ENCODE assay signal across 8 cellular contexts in the genomic region with DNA sequence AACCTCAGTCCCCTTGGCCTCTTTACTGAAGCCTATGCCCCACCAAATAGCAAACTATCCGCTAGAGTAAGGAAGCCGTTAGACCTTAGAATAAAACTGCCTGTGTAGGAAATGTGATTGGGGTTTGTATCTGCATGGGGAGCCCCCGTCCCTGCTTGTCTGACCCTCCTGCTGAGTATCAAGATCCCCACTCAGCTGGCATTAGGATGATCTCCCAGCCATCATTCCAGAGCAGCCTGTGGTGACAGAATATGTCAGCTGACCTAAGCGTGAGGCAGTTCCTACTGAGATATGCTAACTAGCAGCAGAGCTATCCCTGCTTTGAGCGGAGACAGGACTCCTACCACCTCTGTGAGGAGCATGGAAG. TPM values are rescaled to one million over a fixed set of nuclear protein-coding genes. Genes with fewer than 3 reads are reported as not detected.
DNase-seq lines count a peak whose midpoint lies in the region; ATAC-seq, FAIRE-seq and TF ChIP-seq lines count a peak whose summit lies in the region.

No MANE protein-coding gene starts in this region.

- 3% methylated on average over 5 of the region's 5 CpGs for WGBS in smooth muscle cell (ENCODE audit: low lambda C conversion rate)

- H3K4me3 Mint-ChIP-seq in T-cell, result peak overlapping the region; percentile 95 to 99 (median 96)

- DNase-seq in activated CD4-positive, alpha-beta T cell treated with anti-CD3 and anti-CD28 coated beads for 48 hours, result peak; percentile 17
- DNase-seq in activated CD4-positive, alpha-beta T cell treated with anti-CD3 and anti-CD28 coated beads, Interleukin-2, amount 50 U/mL, for 1 hour, result no peak
- DNase-seq in T-cell (peak in 7 of 34 experiments; percentile 3 to 22 (median 11)), colonic mucosa (peak; percentile 52), kidney (no peak), smooth muscle cell (lab: John Stamatoyannopoulos, UW; ENCODE audit: unreplicated experiment) (peak; percentile 26)
- no peak for DNase-seq in activated effector memory CD4-positive, alpha-beta T cell treated with anti-CD3 and anti-CD28 coated beads, Interleukin-2, amount 50 U/mL, for 16 hours

- intact Hi-C loops in colonic mucosa (cut with DNase I) (loop anchor here (5.0 kb wide), 1 partner anchor 42 kb away; no protein-coding TSS in a partner anchor), kidney (cut with DNase I) (no loop called here)

- CTCF ChIA-PET in T-cell (lab: Charles Lee), result interaction anchor here (0.5 to 2.0 kb wide), 8 partner anchors 59 to 524 kb away, joined by 3 to 10 read pairs (median 4); partner anchors contain the start of genes PARD6A (in 1 of the 2), RANBP10 (in 1 of the 2) and TSNAXIP1 (in 1 of the 2)

- peaks cover 14% of the 10 kb centered on the region for H3K4me1 ChIP-seq in colonic mucosa
- peaks cover 8 to 12% of the 10 kb centered on the region in 2 donors for H3K4me1 ChIP-seq in kidney (ENCODE audit: control insufficient read depth in 1 of 2, insufficient read depth in 1 of 2, low read depth in 1 of 2, low read length in 2 of 2)
- H3K4me1 ChIP-seq in smooth muscle cell (ENCODE audit: low read depth), result peaks cover 13% of the 10 kb centered on the region

- peaks cover 41% of the 10 kb centered on the region for H3K79me2 ChIP-seq in smooth muscle cell (ENCODE audit: low read depth)

- H3K36me3 ChIP-seq in colonic mucosa (no peaks in the 10 kb centered on the region), kidney (ENCODE audit: control insufficient read depth in 1 of 2, insufficient read depth in 2 of 2, low read length in 2 of 2) (no peaks in the 10 kb centered on the region), smooth muscle cell (ENCODE audit: low read depth) (no peaks in the 10 kb centered on the region)

- H3K9me3 Mint-ChIP-seq in T-cell, result no peaks in the 10 kb centered on the region

- FAIRE-seq in kidney (lab: Jason Lieb, UNC), result no peak

- no peaks in the 10 kb centered on the region for H3K27me3 Mint-ChIP-seq in T-cell

- POLR2A ChIA-PET in T-cell (lab: Charles Lee), result interaction anchor here (0.5 to 1.0 kb wide), 3 partner anchors 87 to 288 kb away, joined by 3 to 7 read pairs (median 4); partner anchors contain the start of genes RANBP10 (in 1 of the 2) and TSNAXIP1 (in 1 of the 2)

- peaks cover 34 to 47% (median 35%) of the 10 kb centered on the region in 3 donors for H3K4me1 Mint-ChIP-seq in T-cell

- peak overlapping the region; percentile 90 for H3K4me2 ChIP-seq in smooth muscle cell

- ATAC-seq in HG03378 (IDR thresholded peaks at IDR 0.05; ENCODE audit: unreplicated experiment) (peak; percentile 15), T-cell (replicated peaks in 1 of 4) (peak; percentile 18 to 35 (median 22))

- H3K9me3 ChIP-seq in colonic mucosa (no peaks in the 10 kb centered on the region), kidney (ENCODE audit: control insufficient read depth in 1 of 2, low read length in 2 of 2) (no peaks in the 10 kb centered on the region), smooth muscle cell (replicated peaks; ENCODE audit: low read depth) (no peaks in the 10 kb centered on the region)

- peak overlapping the region; percentile 66 for H3K27ac ChIP-seq in colonic mucosa
- peak overlapping the region; percentile 87 to 97 for H3K27ac ChIP-seq in kidney (ENCODE audit: low read depth in 2 of 2, low read length in 2 of 2)
- H3K27ac ChIP-seq in smooth muscle cell (ENCODE audit: low read depth), result peak overlapping the region; percentile 92

- no peak for TF ChIP-seq CTCF in colonic mucosa (IDR thresholded peaks at IDR 0.05)
- no peak for TF ChIP-seq CTCF in kidney (IDR thresholded peaks at IDR 0.05; ENCODE audit: borderline replicate concordance, extremely low read depth, insufficient read depth)
- TF ChIP-seq CTCF in smooth muscle cell (IDR thresholded peaks at IDR 0.05; ENCODE audit: borderline replicate concordance, insufficient read depth, poor library complexity, severe bottlenecking), result no peak

- H3K9ac ChIP-seq in colonic mucosa (ENCODE audit: low read depth in 2 of 2, low read length in 2 of 2) (peak overlapping the region; percentile 81 to 87), kidney (ENCODE audit: low read length in 2 of 2) (peak overlapping the region; percentile 65 to 90), smooth muscle cell (ENCODE audit: low read depth) (peak overlapping the region; percentile 90)

- H3K36me3 Mint-ChIP-seq in T-cell, result peaks cover 6% of the 10 kb centered on the region

- H3K27ac Mint-ChIP-seq in T-cell, result peak overlapping the region; percentile 99 to 100

- H3K4me3 ChIP-seq in colonic mucosa, result peak overlapping the region; percentile 94
- H3K4me3 ChIP-seq in kidney (ENCODE audit: low read length in 2 of 2), result peak overlapping the region; percentile 74 to 97
- peak overlapping the region; percentile 92 for H3K4me3 ChIP-seq in smooth muscle cell

- no peaks in the 10 kb centered on the region for H3F3A ChIP-seq in smooth muscle cell (ENCODE audit: low read depth)

- H2AFZ ChIP-seq in smooth muscle cell (ENCODE audit: low read depth), result peak overlapping the region; percentile 50

- peaks cover 29% of the 10 kb centered on the region for H4K20me1 ChIP-seq in smooth muscle cell (ENCODE audit: low read depth)

- H3K27me3 ChIP-seq in colonic mucosa, result no peaks in the 10 kb centered on the region
- H3K27me3 ChIP-seq in smooth muscle cell (ENCODE audit: low read depth), result no peaks in the 10 kb centered on the region

RNA-seq across cellular contexts. Expression of gene GFOD2, which starts 0.6 kb away (rescaled TPM):
- total RNA-seq in T-cell (10 to 100 TPM in 4 of 5 donors, 1 to 10 TPM in 1; 8.5 to 23.2 (median 16.7) TPM), colonic mucosa (10 to 100 TPM; 22.1 to 33.8 TPM), kidney (24.5 TPM), smooth muscle cell (10.6 and 15.1 TPM in 2 replicates)
- polyA plus RNA-seq in kidney (ENCODE audit: insufficient read depth, low read depth, low replicate concordance) (14.5 TPM), smooth muscle cell (15.0 and 24.0 TPM in 2 replicates)

RNA-seq across cellular contexts. Expression of gene C16orf86, which starts 53.1 kb away (rescaled TPM):
- 1 to 10 TPM; 1.9 to 6.7 (median 5.4) TPM for total RNA-seq in T-cell
- 1 to 10 TPM; 1.1 to 1.4 TPM for total RNA-seq in colonic mucosa
- 6.6 TPM for total RNA-seq in kidney
- 11.2 TPM for polyA plus RNA-seq in kidney (ENCODE audit: insufficient read depth, low read depth, low replicate concordance)
- 3.4 and 6.9 TPM in 2 replicates for total RNA-seq in smooth muscle cell
- 3.9 and 8.5 TPM in 2 replicates for polyA plus RNA-seq in smooth muscle cell

RNA-seq across cellular contexts. Expression of gene ENKD1, which starts 53.2 kb away (rescaled TPM):
- total RNA-seq in T-cell, result 10 to 100 TPM in 3 of 5 donors, 1 to 10 TPM in 2; 4.2 to 12.1 (median 10.1) TPM
- 10 to 100 TPM in 1 of 2 donors, 1 to 10 TPM in 1; 9.1 to 13.0 TPM for total RNA-seq in colonic mucosa
- total RNA-seq in kidney, result 30.2 TPM
- 38.3 TPM for polyA plus RNA-seq in kidney (ENCODE audit: insufficient read depth, low read depth, low replicate concordance)
- total RNA-seq in smooth muscle cell, result 8.2 and 9.8 TPM in 2 replicates
- 14.2 and 19.0 TPM in 2 replicates for polyA plus RNA-seq in smooth muscle cell

RNA-seq across cellular contexts. Expression of gene PARD6A, which starts 59.0 kb away (rescaled TPM):
- total RNA-seq in T-cell, result 10 to 100 TPM in 1 of 5 donors, 1 to 10 TPM in 4; 2.9 to 10.6 (median 7.6) TPM
- 10 to 100 TPM in 1 of 2 donors, 1 to 10 TPM in 1; 4.6 to 10.3 TPM for total RNA-seq in colonic mucosa
- total RNA-seq in kidney, result 6.1 TPM
- polyA plus RNA-seq in kidney (ENCODE audit: insufficient read depth, low read depth, low replicate concordance), result 17.1 TPM
- 0.36 TPM in 1 of 2 replicates, not detected in the other for total RNA-seq in smooth muscle cell
- 0.58 and 2.0 TPM in 2 replicates for polyA plus RNA-seq in smooth muscle cell

RNA-seq across cellular contexts. Expression of gene ACD, which starts 59.7 kb away (rescaled TPM):
- 10 to 100 TPM; 24.5 to 62.6 (median 53.6) TPM for total RNA-seq in T-cell
- 10 to 100 TPM; 11.8 to 27.5 TPM for total RNA-seq in colonic mucosa
- total RNA-seq in kidney, result 15.2 TPM
- 20.0 TPM for polyA plus RNA-seq in kidney (ENCODE audit: insufficient read depth, low read depth, low replicate concordance)
- total RNA-seq in smooth muscle cell, result 16.5 and 21.9 TPM in 2 replicates
- polyA plus RNA-seq in smooth muscle cell, result 31.7 and 45.2 TPM in 2 replicates

Comparison
In these comparisons a context has a peak if more than half of its experiments do, and no peak if none do; other contexts are left out.
1. DNase-seq: peak in activated CD4-positive, alpha-beta T cell treated with anti-CD3 and anti-CD28 coated beads for 48 hours (single experiment), colonic mucosa (single experiment) and smooth muscle cell (single experiment); none in activated CD4-positive, alpha-beta T cell treated with anti-CD3 and anti-CD28 coated beads, Interleukin-2, amount 50 U/mL, for 1 hour (single experiment), kidney (single experiment) and activated effector memory CD4-positive, alpha-beta T cell treated with anti-CD3 and anti-CD28 coated beads, Interleukin-2, amount 50 U/mL, for 16 hours (single experiment).
2. Peak in every context shown above with its lines, with median percentiles within 50 percentile points of each other: H3K27ac ChIP-seq, H3K4me3 ChIP-seq and H3K9ac ChIP-seq.